Comparison of ENCODE assay signal across 21 cellular contexts in genomic region chr5:82204567-82204966, GRCh38.
DNase-seq lines count a peak whose midpoint lies in the region; ATAC-seq, FAIRE-seq and TF ChIP-seq lines count a peak whose summit lies in the region.
"Had no signal": no experiment of that assay in that cellular context is flagged by ENCODE, and none has a peak within 500 bp of the region (broad histone marks: within the 10 kb centered on the region; RNA-seq: fewer than 3 reads in every experiment).

No MANE protein-coding gene starts in this region.

- in situ Hi-C loops in HepG2 (cut with HindIII; ENCODE audit: extremely low pct_ligation_motif_present, low pct_unique_long_range_greater_than_20kb), result no loop called here
- in situ Hi-C loops in K562 (cut with MboI), result no loop called here

- no peak for TF ChIP-seq CTCF in HepG2 (CRISPR knock-in tag; IDR thresholded peaks at IDR 0.05)
- no peak for TF ChIP-seq CTCF in right lobe of liver (IDR thresholded peaks at IDR 0.05)
- no peak for TF ChIP-seq CTCF in K562 (IDR thresholded peaks at IDR 0.05 in 2 of 3, conservative IDR thresholded peaks at IDR 0.05 in 1 of 3; ENCODE audit: insufficient read depth in 2 of 3, low read depth in 1 of 3, low read length in 3 of 3)
- no peak for TF ChIP-seq CTCF in prostate gland (IDR thresholded peaks at IDR 0.05)

- H3K4me3 ChIP-seq in HepG2 (replicated peaks in 1 of 3; ENCODE audit: insufficient read depth in 1 of 3, low read depth in 2 of 3, low read length in 3 of 3), result no peak overlapping the region
- H3K4me3 ChIP-seq in right lobe of liver, result no peak overlapping the region
- no peak overlapping the region for H3K4me3 ChIP-seq in K562
- no peak overlapping the region for H3K4me3 ChIP-seq in prostate gland
- H3K4me3 ChIP-seq: BLaER1 treated with 17β-estradiol and CSF1 and Interleukin-3, amounts not matched to agents 10 nM and 100 nM had no signal

- no peak for TF ChIP-seq EP300 in HepG2 (IDR thresholded peaks at IDR 0.05; ENCODE audit: low read depth in 2 of 2, low read length in 2 of 2)
- no peak for TF ChIP-seq EP300 in HepG2 (CRISPR knock-in tag; IDR thresholded peaks at IDR 0.05; ENCODE audit: borderline replicate concordance)
- no peak for TF ChIP-seq EP300 in K562 (IDR thresholded peaks at IDR 0.05; ENCODE audit: low read length)

- intact Hi-C loops in HepG2 (cut with micrococcal nuclease; ENCODE audit: unreplicated experiment) (no loop called here), right lobe of liver (cut with DNase I) (no loop called here), K562 (cut with micrococcal nuclease) (no loop called here), prostate gland (cut with DNase I) (no loop called here)

- FAIRE-seq in HepG2 (lab: Jason Lieb, UNC), result no peak
- peak; percentile 43 for FAIRE-seq in H54 (lab: Jason Lieb, UNC)
- no peak for FAIRE-seq in K562 (lab: Jason Lieb, UNC)
- no peak for FAIRE-seq in GM19239 (lab: Jason Lieb, UNC)
- FAIRE-seq: A204.1, D721Med, G401.6, GM12891 had no signal

- TF ChIP-seq RAD21 in HepG2 (CRISPR knock-in tag; IDR thresholded peaks at IDR 0.05), result no peak
- TF ChIP-seq RAD21 in K562 (CRISPR knock-in tag; conservative IDR thresholded peaks at IDR 0.05 in 1 of 2, IDR thresholded peaks at IDR 0.05 in 1 of 2), result no peak

- no peak for TF ChIP-seq POLR2A in HepG2 (IDR thresholded peaks at IDR 0.05; ENCODE audit: insufficient read depth in 1 of 2, low read depth in 2 of 2, low read length in 2 of 2)
- no peak for TF ChIP-seq POLR2A in right lobe of liver (IDR thresholded peaks at IDR 0.05)
- TF ChIP-seq POLR2A in H54 (IDR thresholded peaks at IDR 0.05; ENCODE audit: low read depth, low read length), result no peak
- no peak for TF ChIP-seq POLR2A in K562 (conservative IDR thresholded peaks at IDR 0.05)
- TF ChIP-seq POLR2A in prostate gland (IDR thresholded peaks at IDR 0.05), result no peak

- BruUV-seq in HepG2 (replicated peaks; lab: Mats Ljungman, UMichigan) (no TSS peak), K562 (replicated peaks; lab: Mats Ljungman, UMichigan) (no TSS peak)

- H3K4me1 ChIP-seq in HepG2 (ENCODE audit: insufficient read depth, low read length), result no peaks in the 10 kb centered on the region
- no peaks in the 10 kb centered on the region for H3K4me1 ChIP-seq in right lobe of liver
- H3K4me1 ChIP-seq in K562 (replicated peaks in 1 of 2; ENCODE audit: control insufficient read depth in 2 of 2, insufficient read depth in 2 of 2, low read length in 2 of 2), result peaks cover 0 to 9% of the 10 kb centered on the region in 2 experiments; a peak in 2 of 5 replicates
- H3K4me1 ChIP-seq in prostate gland (replicated peaks), result no peaks in the 10 kb centered on the region
- H3K4me1 ChIP-seq: Caco-2 had no signal

- no peak overlapping the region for H2AFZ ChIP-seq in HepG2 (ENCODE audit: low read length)
- H2AFZ ChIP-seq in K562 (ENCODE audit: low read depth, low read length), result peak overlapping the region; percentile 48; the same call in 1 of the 2 replicates

- 38% methylated on average over 2 of the region's 2 CpGs for WGBS in HepG2 (ENCODE audit: low lambda C conversion rate)
- WGBS in right lobe of liver (ENCODE audit: insufficient coverage, low coverage, low lambda C conversion rate, missing lambda C conversion rate), result 88% methylated on average over 2 of the region's 2 CpGs
- WGBS in K562 (ENCODE audit: insufficient coverage, low coverage, missing lambda C conversion rate), result 31% methylated on average over 2 of the region's 2 CpGs
- WGBS in prostate gland, result 78% methylated on average over 2 of the region's 2 CpGs

- no peaks in the 10 kb centered on the region for H3K9me1 ChIP-seq in K562 (ENCODE audit: control insufficient read depth, insufficient read depth, low read length)

- CTCF ChIA-PET in HepG2 (lab: Yijun Ruan, JAX; ENCODE audit: low intra/inter-chr PET ratio, low total read pairs), result no interaction called here
- CTCF ChIA-PET in K562 (lab: Yijun Ruan, JAX; ENCODE audit: low intra/inter-chr PET ratio), result no interaction called here

- H3K9me3 ChIP-seq in HepG2 (ENCODE audit: low read length) (no peaks in the 10 kb centered on the region), right lobe of liver (no peaks in the 10 kb centered on the region), K562 (replicated peaks; ENCODE audit: control insufficient read depth, insufficient read depth, low read depth, low read length) (no peaks in the 10 kb centered on the region), prostate gland (no peaks in the 10 kb centered on the region)
- H3K9me3 ChIP-seq: BLaER1 treated with 17β-estradiol and CSF1 and Interleukin-3, amounts not matched to agents 10 nM and 100 nM; Caco-2 had no signal

- POLR2A ChIA-PET in HepG2 (lab: Yijun Ruan, JAX) (no interaction called here), K562 (lab: Yijun Ruan, JAX) (no interaction called here)

- H4K20me1 ChIP-seq in HepG2 (ENCODE audit: insufficient read depth, low read length) (no peaks in the 10 kb centered on the region), K562 (replicated peaks; ENCODE audit: control insufficient read depth, insufficient read depth, low read length) (no peaks in the 10 kb centered on the region)
- H4K20me1 ChIP-seq: BLaER1 treated with 17β-estradiol and CSF1 and Interleukin-3, amounts not matched to agents 10 nM and 100 nM had no signal

- no peak overlapping the region for H3K9ac ChIP-seq in HepG2 (ENCODE audit: insufficient read depth, low read depth, low read length)
- H3K9ac ChIP-seq in K562 (ENCODE audit: insufficient read depth in 1 of 2, low read depth in 2 of 2, low read length in 2 of 2), result no peak overlapping the region
- H3K9ac ChIP-seq: BLaER1 treated with 17β-estradiol and CSF1 and Interleukin-3, amounts not matched to agents 10 nM and 100 nM had no signal

- H3K36me3 ChIP-seq in HepG2 (replicated peaks in 1 of 2; ENCODE audit: control insufficient read depth in 1 of 2, insufficient read depth in 2 of 2, low read length in 2 of 2) (no peaks in the 10 kb centered on the region), right lobe of liver (no peaks in the 10 kb centered on the region), K562 (ENCODE audit: control insufficient read depth, insufficient read depth, low read length) (no peaks in the 10 kb centered on the region), prostate gland (no peaks in the 10 kb centered on the region)
- H3K36me3 ChIP-seq: BLaER1 treated with 17β-estradiol and CSF1 and Interleukin-3, amounts not matched to agents 10 nM and 100 nM had no signal

- H3K4me2 ChIP-seq in HepG2 (ENCODE audit: low read depth, low read length) (no peak overlapping the region), K562 (ENCODE audit: insufficient read depth, low read length) (peak overlapping the region; percentile 30; the same call in 1 of the 2 replicates)
- H3K4me2 ChIP-seq: BLaER1 treated with 17β-estradiol and CSF1 and Interleukin-3, amounts not matched to agents 10 nM and 100 nM had no signal

- ATAC-seq in HepG2 (no peak), right lobe of liver (no peak), K562 (no peak), GM19455 (IDR thresholded peaks at IDR 0.05; ENCODE audit: unreplicated experiment) (no peak)
- ATAC-seq: CD8-positive, alpha-beta T cell had no signal

- no peaks in the 10 kb centered on the region for H3K27me3 ChIP-seq in HepG2 (ENCODE audit: control insufficient read depth in 1 of 2, insufficient read depth in 2 of 2, low read length in 2 of 2)
- H3K27me3 ChIP-seq in right lobe of liver, result no peaks in the 10 kb centered on the region
- H3K27me3 ChIP-seq in K562 (ENCODE audit: control insufficient read depth in 2 of 2, insufficient read depth in 2 of 2, low read length in 2 of 2), result no peaks in the 10 kb centered on the region
- H3K27me3 ChIP-seq in prostate gland (replicated peaks; ENCODE audit: insufficient read depth), result no peaks in the 10 kb centered on the region
- H3K27me3 ChIP-seq: BLaER1 treated with 17β-estradiol and CSF1 and Interleukin-3, amounts not matched to agents 10 nM and 100 nM had no signal

- DNase-seq in HepG2 (ENCODE audit: low spot score), result no peak
- no peak for DNase-seq in right lobe of liver
- DNase-seq in H54 (ENCODE audit: insufficient read length, low spot score), result no peak
- no peak for DNase-seq in K562 (ENCODE audit: extremely low read depth in 1 of 4, low spot score in 3 of 4)
- no peak for DNase-seq in GM19239 (ENCODE audit: insufficient read length, low spot score)
- no peak for DNase-seq in prostate gland (ENCODE audit: low spot score)
- DNase-seq: 8988T; AML-193; Caco-2; Calu3; CD4-positive, alpha-beta T cell; CD8-positive, alpha-beta T cell; DMS79 treated with DMSO at 0.1 percent for 48 hours; GF-D8 had no signal

- no peak overlapping the region for H3K27ac ChIP-seq in HepG2 (ENCODE audit: extremely low read length, insufficient read depth, low read length)
- no peak overlapping the region for H3K27ac ChIP-seq in right lobe of liver
- peak overlapping the region; percentile 13; the same call in 1 of the 3 replicates for H3K27ac ChIP-seq in K562 (ENCODE audit: extremely low read depth, low read depth, low read length)
- no peak overlapping the region for H3K27ac ChIP-seq in prostate gland
- H3K27ac ChIP-seq: BLaER1 treated with 17β-estradiol and CSF1 and Interleukin-3, amounts not matched to agents 10 nM and 100 nM; C4-2B had no signal

- H3K79me2 ChIP-seq in HepG2 (ENCODE audit: insufficient read depth, low read length) (no peaks in the 10 kb centered on the region), K562 (ENCODE audit: control insufficient read depth, insufficient read depth, low read length) (no peaks in the 10 kb centered on the region)

TF ChIP-seq in HepG2, 621 proteins besides CTCF, POLR2A, EP300 and RAD21:
- TF ChIP-seq CEBPB (IDR thresholded peaks at IDR 0.05; ENCODE audit: borderline replicate concordance, low read depth, low read length) (0 out of 2 replicates have a peak, but pooled peaks have one; percentile 15), ZNF30 (CRISPR knock-in tag; IDR thresholded peaks at IDR 0.05) (no peak), ATF7 (IDR thresholded peaks at IDR 0.05) (peak; percentile 33; the same call in 1 of the 2 replicates), ATF7 (CRISPR knock-in tag; IDR thresholded peaks at IDR 0.05) (no peak)
TF ChIP-seq in HepG2: peak in this region for 2.

TF ChIP-seq in K562, 482 proteins besides CTCF, POLR2A, EP300 and RAD21 (continues in another document):
- TF ChIP-seq JUND (IDR thresholded peaks at IDR 0.05; ENCODE audit: borderline replicate concordance, low read depth, low read length) (0 out of 2 replicates have a peak, but pooled peaks have one; percentile 7), JUND (tag; IDR thresholded peaks at IDR 0.05; ENCODE audit: borderline replicate concordance, low read depth, low read length) (no peak), ATF4 (CRISPR knock-in tag; IDR thresholded peaks at IDR 0.05) (peak; percentile 60; the same call in 1 of the 2 replicates)

Comparison
In these comparisons a context has a peak if more than half of its experiments do, and no peak if none do; other contexts are left out.
1. Of the 241 proteins assayed by ChIP-seq in both HepG2 and K562: peak only in HepG2: none; only in K562: ATF4, CEBPG and IRF9; in both: CEBPB; in neither: 234; mixed calls (peak in some experiments, not most) for 3.